Comparison of ENCODE assay signal across 28 cellular contexts in the genomic region with DNA sequence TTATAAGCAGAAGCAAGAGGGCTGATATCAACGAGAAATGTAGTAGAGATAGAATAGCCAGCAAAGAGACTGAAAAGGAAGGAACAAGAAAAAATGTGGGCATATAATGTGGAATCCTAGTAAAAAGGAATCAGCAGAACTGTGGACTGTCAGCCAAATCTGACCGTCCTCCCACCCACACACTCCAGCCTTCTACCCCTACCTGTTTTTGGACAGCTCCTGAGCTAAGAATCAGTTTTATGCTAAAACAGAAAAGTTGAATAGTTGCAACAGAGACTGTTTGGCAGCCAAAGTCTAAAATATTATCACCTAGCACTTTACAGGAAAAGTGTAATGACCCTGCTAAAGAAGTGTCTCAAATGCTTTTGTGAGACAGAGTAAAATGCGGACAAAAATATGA.
"Had no signal": no experiment of that assay in that cellular context is flagged by ENCODE, and none has a peak within 500 bp of the region (broad histone marks: within the 10 kb centered on the region; RNA-seq: fewer than 3 reads in every experiment).

No MANE protein-coding gene starts in this region.

- H3K27me3 ChIP-seq: colonic mucosa, dorsolateral prefrontal cortex, esophagus muscularis mucosa, esophagus squamous epithelium, foreskin keratinocyte, gastrocnemius medialis, gastroesophageal sphincter, heart left ventricle, heart right ventricle had no signal

- H3K9me3 ChIP-seq: colonic mucosa, esophagus muscularis mucosa, esophagus squamous epithelium, gastrocnemius medialis, gastroesophageal sphincter, heart left ventricle, heart right ventricle had no signal

- H3K4me3 ChIP-seq: colonic mucosa, coronary artery, dorsolateral prefrontal cortex, esophagus muscularis mucosa, esophagus squamous epithelium, gastrocnemius medialis, gastroesophageal sphincter, heart left ventricle, heart right ventricle had no signal

- H3K36me3 ChIP-seq: colonic mucosa, esophagus muscularis mucosa, esophagus squamous epithelium, gastrocnemius medialis, gastroesophageal sphincter, heart left ventricle, heart right ventricle had no signal

- H3K27ac ChIP-seq: colonic mucosa, coronary artery, epithelial cell of prostate, esophagus muscularis mucosa, esophagus squamous epithelium, foreskin keratinocyte, gastrocnemius medialis, gastroesophageal sphincter, heart left ventricle, heart right ventricle had no signal

- ATAC-seq: effector memory CD8-positive, alpha-beta T cell; esophagus mucosa; foreskin keratinocyte; gastrocnemius medialis; gastroesophageal sphincter; heart left ventricle; heart right ventricle had no signal

- DNase-seq: colonic mucosa; cortex of kidney; dermis blood vessel endothelial cell; dorsolateral prefrontal cortex; effector CD4-positive, alpha-beta T cell; effector CD8-positive, alpha-beta T cell; effector memory CD4-positive, alpha-beta T cell; effector memory CD8-positive, alpha-beta T cell; endodermal cell; erythroblast; esophagus squamous epithelium; foreskin fibroblast; foreskin keratinocyte; foreskin melanocyte; gastrocnemius medialis; glutamatergic neuron; head of caudate nucleus; heart left ventricle; heart right ventricle had no signal

- H3K4me1 ChIP-seq: colonic mucosa, gastrocnemius medialis had no signal

- FAIRE-seq: colon, endometrium, endothelial cell of umbilical vein, frontal cortex had no signal
